ENCODE assay signal across 8 cellular contexts in genomic region chr17:45432405-45433113, GRCh38. TPM values are rescaled to one million over a fixed set of nuclear protein-coding genes. Genes with fewer than 3 reads are reported as not detected.
DNase-seq lines count a peak whose midpoint lies in the region; ATAC-seq lines count a peak whose summit lies in the region.

TSS of gene ARHGAP27 (minus strand) at chr17:45432870. CDS start at chr17:45430279, 2,591 bp downstream.

- POLR2A ChIA-PET in naive thymus-derived CD4-positive, alpha-beta T cell (lab: Charles Lee): interaction anchor here (0.6 kb wide), 1 partner anchor 1635 kb away, joined by 7 read pairs; no protein-coding TSS in a partner anchor

- no peaks in the 10 kb centered on the region for H3K9me3 Mint-ChIP-seq in activated naive CD4-positive, alpha-beta T cell treated with anti-CD3 and anti-CD28 coated beads, Interleukin-2, amount 50 U/mL, for 24 hours
- H3K9me3 Mint-ChIP-seq in T-helper 1 cell treated with Interleukin-12 subunit alpha and Interleukin-12 subunit beta and Interleukin-4 antibody, amounts not matched to agents 30 μg/mL and 1 μg/mL, for 36 hours: no peaks in the 10 kb centered on the region
- no peaks in the 10 kb centered on the region for H3K9me3 Mint-ChIP-seq in naive thymus-derived CD4-positive, alpha-beta T cell

- H3K36me3 Mint-ChIP-seq in activated naive CD4-positive, alpha-beta T cell treated with anti-CD3 and anti-CD28 coated beads, Interleukin-2, amount 50 U/mL, for 24 hours: no peaks in the 10 kb centered on the region
- peaks cover 9% of the 10 kb centered on the region for H3K36me3 Mint-ChIP-seq in T-helper 1 cell treated with Interleukin-12 subunit alpha and Interleukin-12 subunit beta and Interleukin-4 antibody, amounts not matched to agents 30 μg/mL and 1 μg/mL, for 36 hours (ENCODE audit: low read depth)
- H3K36me3 Mint-ChIP-seq in naive thymus-derived CD4-positive, alpha-beta T cell: peaks cover 0 to under 1% (median 0%) of the 10 kb centered on the region in 5 donors

- CTCF ChIA-PET in naive thymus-derived CD4-positive, alpha-beta T cell (lab: Charles Lee): no interaction called here

- H3K4me1 ChIP-seq in naive thymus-derived CD4-positive, alpha-beta T cell (ENCODE audit: control insufficient read depth in 2 of 2, insufficient read depth in 2 of 2, low read length in 2 of 2): peaks cover 11 to 14% of the 10 kb centered on the region in 2 donors

- intact Hi-C loops in naive thymus-derived CD4-positive, alpha-beta T cell (cut with micrococcal nuclease): loop anchor here in 1 of 2 donors (5.0 kb wide), 1 partner anchor 150 kb away; no protein-coding TSS in a partner anchor

- no peaks in the 10 kb centered on the region for H3K27me3 Mint-ChIP-seq in activated naive CD4-positive, alpha-beta T cell treated with anti-CD3 and anti-CD28 coated beads, Interleukin-2, amount 50 U/mL, for 24 hours
- no peaks in the 10 kb centered on the region for H3K27me3 Mint-ChIP-seq in T-helper 1 cell treated with Interleukin-12 subunit alpha and Interleukin-12 subunit beta and Interleukin-4 antibody, amounts not matched to agents 30 μg/mL and 1 μg/mL, for 36 hours (ENCODE audit: low read depth)
- no peaks in the 10 kb centered on the region for H3K27me3 Mint-ChIP-seq in naive thymus-derived CD4-positive, alpha-beta T cell

- no peak within 1 kb of the TSS for H3K27ac Mint-ChIP-seq in activated naive CD4-positive, alpha-beta T cell treated with anti-CD3 and anti-CD28 coated beads, Interleukin-2, amount 50 U/mL, for 24 hours
- peak within 1 kb of the TSS; percentile 36 for H3K27ac Mint-ChIP-seq in T-helper 1 cell treated with Interleukin-12 subunit alpha and Interleukin-12 subunit beta and Interleukin-4 antibody, amounts not matched to agents 30 μg/mL and 1 μg/mL, for 36 hours
- peak within 1 kb of the TSS in 8 of 9 donors; percentile 34 to 87 (median 60) for H3K27ac Mint-ChIP-seq in naive thymus-derived CD4-positive, alpha-beta T cell

- peak; percentile 10 for ATAC-seq in esophagus mucosa
- peak; percentile 23 for ATAC-seq in naive thymus-derived CD4-positive, alpha-beta T cell
- no peak for ATAC-seq in GM18861 (IDR thresholded peaks at IDR 0.05; ENCODE audit: unreplicated experiment)
- no peak for ATAC-seq in HG02970 (IDR thresholded peaks at IDR 0.05; ENCODE audit: low FRiP score, unreplicated experiment)

- no peaks in the 10 kb centered on the region for H3K9me3 ChIP-seq in naive thymus-derived CD4-positive, alpha-beta T cell (ENCODE audit: control insufficient read depth in 2 of 3, low read length in 3 of 3)

- H3K36me3 ChIP-seq in naive thymus-derived CD4-positive, alpha-beta T cell (ENCODE audit: control insufficient read depth in 2 of 3, insufficient read depth in 3 of 3, low read length in 3 of 3): peaks cover 0 to 17% (median 0%) of the 10 kb centered on the region in 3 experiments

- H3K27ac ChIP-seq in naive thymus-derived CD4-positive, alpha-beta T cell (ENCODE audit: low read depth, low read length): peak within 1 kb of the TSS; percentile 17

- H3K27me3 ChIP-seq in naive thymus-derived CD4-positive, alpha-beta T cell (ENCODE audit: control insufficient read depth in 2 of 2, insufficient read depth in 2 of 2, low read length in 2 of 2): no peaks in the 10 kb centered on the region

- DNase-seq in activated naive CD4-positive, alpha-beta T cell treated with anti-CD3 and anti-CD28 coated beads, Interleukin-2, amount 50 U/mL, for 16 hours: no peak
- DNase-seq in naive thymus-derived CD4-positive, alpha-beta T cell: no peak
- DNase-seq in GM19240 (ENCODE audit: insufficient read length, low spot score): no peak

- H3K4me3 Mint-ChIP-seq in activated naive CD4-positive, alpha-beta T cell treated with anti-CD3 and anti-CD28 coated beads, Interleukin-2, amount 50 U/mL, for 24 hours: peak within 1 kb of the TSS; percentile 83
- peak within 1 kb of the TSS; percentile 84 for H3K4me3 Mint-ChIP-seq in T-helper 1 cell treated with Interleukin-12 subunit alpha and Interleukin-12 subunit beta and Interleukin-4 antibody, amounts not matched to agents 30 μg/mL and 1 μg/mL, for 36 hours
- peak within 1 kb of the TSS; percentile 74 to 90 (median 84) for H3K4me3 Mint-ChIP-seq in naive thymus-derived CD4-positive, alpha-beta T cell

- H3K4me3 ChIP-seq in naive thymus-derived CD4-positive, alpha-beta T cell (ENCODE audit: low read length): peak within 1 kb of the TSS; percentile 59

- peaks cover 22% of the 10 kb centered on the region for H3K4me1 Mint-ChIP-seq in activated naive CD4-positive, alpha-beta T cell treated with anti-CD3 and anti-CD28 coated beads, Interleukin-2, amount 50 U/mL, for 24 hours
- H3K4me1 Mint-ChIP-seq in T-helper 1 cell treated with Interleukin-12 subunit alpha and Interleukin-12 subunit beta and Interleukin-4 antibody, amounts not matched to agents 30 μg/mL and 1 μg/mL, for 36 hours (ENCODE audit: low read depth): peaks cover 15% of the 10 kb centered on the region
- H3K4me1 Mint-ChIP-seq in naive thymus-derived CD4-positive, alpha-beta T cell: peaks cover 14 to 27% (median 26%) of the 10 kb centered on the region in 7 donors

RNA-seq across cellular contexts. Expression of gene ARHGAP27, which starts in this region (rescaled TPM):
- total RNA-seq in esophagus mucosa: 69.0 TPM
- 100 to 1,000 TPM in 3 of 5 experiments, 10 to 100 TPM in 2; 53.4 to 126 (median 109) TPM for total RNA-seq in naive thymus-derived CD4-positive, alpha-beta T cell
- 10 to 100 TPM; 20.1 to 38.9 TPM for polyA plus RNA-seq in naive thymus-derived CD4-positive, alpha-beta T cell

Comparison
In these comparisons a context has a peak if more than half of its experiments do, and no peak if none do; other contexts are left out.
1. ATAC-seq: peak in esophagus mucosa (single experiment) and naive thymus-derived CD4-positive, alpha-beta T cell (single experiment); none in GM18861 (single experiment) and HG02970 (single experiment).
2. Peak in every context shown above with its lines, with median percentiles within 50 percentile points of each other: H3K4me3 Mint-ChIP-seq.